Comparison of ENCODE assay signal across 21 cellular contexts in genomic region chr5:171498166-171498565, GRCh38.
DNase-seq lines count a peak whose midpoint lies in the region; ATAC-seq and TF ChIP-seq lines count a peak whose summit lies in the region.
"Had no signal": no experiment of that assay in that cellular context is flagged by ENCODE, and none has a peak within 500 bp of the region (broad histone marks: within the 10 kb centered on the region; RNA-seq: fewer than 3 reads in every experiment).

No MANE protein-coding gene starts in this region.

- no peaks in the 10 kb centered on the region for H3K9me2 ChIP-seq in hepatocyte (replicated peaks; ENCODE audit: insufficient read depth)

- H3K36me3 Mint-ChIP-seq in stimulated activated effector memory CD8-positive, alpha-beta T cell treated with anti-CD3 and anti-CD28 coated beads, Interleukin-12 subunit alpha, Interleukin-12 subunit beta, amount 100 ng/mL, for 72 hours, result no peaks in the 10 kb centered on the region
- H3K36me3 Mint-ChIP-seq: CD8-positive, alpha-beta T cell had no signal

- peak overlapping the region; percentile 1 for H3K9ac ChIP-seq in NT2/D1 (ENCODE audit: insufficient read length, low read depth)
- H3K9ac ChIP-seq: BLaER1 treated with 17β-estradiol and CSF1 and Interleukin-3, amounts not matched to agents 10 nM and 100 nM had no signal

- H3K27me3 ChIP-seq in NT2/D1 (ENCODE audit: insufficient read depth, insufficient read length) (no peaks in the 10 kb centered on the region), hepatocyte (no peaks in the 10 kb centered on the region)
- H3K27me3 ChIP-seq: BLaER1 treated with 17β-estradiol and CSF1 and Interleukin-3, amounts not matched to agents 10 nM and 100 nM had no signal

- H3K4me2 ChIP-seq in hepatocyte, result no peak overlapping the region
- H3K4me2 ChIP-seq: BLaER1 treated with 17β-estradiol and CSF1 and Interleukin-3, amounts not matched to agents 10 nM and 100 nM had no signal

- 91% methylated on average over 6 of the region's 6 CpGs for WGBS in hepatocyte (ENCODE audit: low lambda C conversion rate, missing lambda C conversion rate)

- no peaks in the 10 kb centered on the region for H3K9me3 ChIP-seq in NT2/D1 (ENCODE audit: insufficient read depth, low read length)
- H3K9me3 ChIP-seq in hepatocyte (ENCODE audit: low read depth), result no peaks in the 10 kb centered on the region
- H3K9me3 ChIP-seq: BLaER1 treated with 17β-estradiol and CSF1 and Interleukin-3, amounts not matched to agents 10 nM and 100 nM had no signal

- H3K4me1 ChIP-seq in NT2/D1 (ENCODE audit: insufficient read depth, insufficient read length) (peaks cover 15% of the 10 kb centered on the region), hepatocyte (ENCODE audit: insufficient read depth) (peaks cover 16% of the 10 kb centered on the region)

- H3K4me1 Mint-ChIP-seq in stimulated activated effector memory CD8-positive, alpha-beta T cell treated with anti-CD3 and anti-CD28 coated beads, Interleukin-12 subunit alpha, Interleukin-12 subunit beta, amount 100 ng/mL, for 72 hours, result no peaks in the 10 kb centered on the region

- no peak overlapping the region for H2AFZ ChIP-seq in hepatocyte

- H3K27ac Mint-ChIP-seq in stimulated activated effector memory CD8-positive, alpha-beta T cell treated with anti-CD3 and anti-CD28 coated beads, Interleukin-12 subunit alpha, Interleukin-12 subunit beta, amount 100 ng/mL, for 72 hours, result peak overlapping the region; percentile 60
- H3K27ac Mint-ChIP-seq: CD4-positive, alpha-beta T cell; CD8-positive, alpha-beta T cell had no signal

- no peaks in the 10 kb centered on the region for H3K79me2 ChIP-seq in hepatocyte

- ATAC-seq in Right ventricle myocardium inferior, result no peak
- no peak for ATAC-seq in Right ventricle myocardium superior (ENCODE audit: poor library complexity)
- ATAC-seq in stimulated activated effector memory CD8-positive, alpha-beta T cell treated with anti-CD3 and anti-CD28 coated beads, Interleukin-12 subunit alpha, Interleukin-12 subunit beta, amount 100 ng/mL, for 72 hours, result no peak
- ATAC-seq: CD8-positive, alpha-beta T cell; GM12878 had no signal

- no peak overlapping the region for H3K4me3 ChIP-seq in NT2/D1 (ENCODE audit: insufficient read length, low read depth)
- no peak overlapping the region for H3K4me3 ChIP-seq in hepatocyte
- H3K4me3 ChIP-seq: BLaER1 treated with 17β-estradiol and CSF1 and Interleukin-3, amounts not matched to agents 10 nM and 100 nM; GM12878 had no signal

- no peak overlapping the region for H3K27ac ChIP-seq in hepatocyte
- H3K27ac ChIP-seq: BLaER1 treated with 17β-estradiol and CSF1 and Interleukin-3, amounts not matched to agents 10 nM and 100 nM; C4-2B had no signal

- no peak overlapping the region for H3K4me3 Mint-ChIP-seq in stimulated activated effector memory CD8-positive, alpha-beta T cell treated with anti-CD3 and anti-CD28 coated beads, Interleukin-12 subunit alpha, Interleukin-12 subunit beta, amount 100 ng/mL, for 72 hours
- H3K4me3 Mint-ChIP-seq: CD4-positive, alpha-beta T cell; CD8-positive, alpha-beta T cell had no signal

- no peaks in the 10 kb centered on the region for H3K9me3 Mint-ChIP-seq in stimulated activated effector memory CD8-positive, alpha-beta T cell treated with anti-CD3 and anti-CD28 coated beads, Interleukin-12 subunit alpha, Interleukin-12 subunit beta, amount 100 ng/mL, for 72 hours
- H3K9me3 Mint-ChIP-seq: CD4-positive, alpha-beta T cell; CD8-positive, alpha-beta T cell had no signal

- intact Hi-C loops in Right ventricle myocardium inferior (cut with DNase I), result no loop called here
- intact Hi-C loops in Right ventricle myocardium superior (cut with DNase I), result no loop called here

- DNase-seq in Right ventricle myocardium inferior (ENCODE audit: missing footprints), result peak; percentile 37
- DNase-seq in Right ventricle myocardium superior, result no peak
- no peak for DNase-seq in NT2/D1 (ENCODE audit: low read depth, low spot score)
- no peak for DNase-seq in stimulated activated effector memory CD8-positive, alpha-beta T cell treated with anti-CD3 and anti-CD28 coated beads, Interleukin-12 subunit alpha, Interleukin-12 subunit beta, amount 100 ng/mL, for 72 hours (ENCODE audit: low spot score in 2 of 2)
- DNase-seq in NCI-H526 treated with DMSO at 0.1 percent for 48 hours (lab: John Stamatoyannopoulos, UW), result no peak
- DNase-seq in COR-L47 (lab: John Stamatoyannopoulos, UW), result no peak
- no peak for DNase-seq in hepatocyte (ENCODE audit: low spot score)
- DNase-seq: 8988T; ACHN; CD4-positive, alpha-beta T cell; CD8-positive, alpha-beta T cell; DMS 273 treated with DMSO at 0.1 percent for 48 hours; DMS153; DMS53; DMS79; DND-41; EL; GDM1 had no signal

- TF ChIP-seq CTCF in hepatocyte (IDR thresholded peaks at IDR 0.05; ENCODE audit: poor library complexity), result no peak

- H3K36me3 ChIP-seq in NT2/D1 (ENCODE audit: insufficient read depth, insufficient read length, low read length), result no peaks in the 10 kb centered on the region
- H3K36me3 ChIP-seq in hepatocyte (replicated peaks; ENCODE audit: insufficient read depth, low read depth), result no peaks in the 10 kb centered on the region
- H3K36me3 ChIP-seq: BLaER1 treated with 17β-estradiol and CSF1 and Interleukin-3, amounts not matched to agents 10 nM and 100 nM had no signal

- H4K20me1 ChIP-seq in hepatocyte (ENCODE audit: insufficient read depth, poor library complexity, severe bottlenecking), result no peaks in the 10 kb centered on the region
- H4K20me1 ChIP-seq: BLaER1 treated with 17β-estradiol and CSF1 and Interleukin-3, amounts not matched to agents 10 nM and 100 nM had no signal
